In the genomic region with DNA sequence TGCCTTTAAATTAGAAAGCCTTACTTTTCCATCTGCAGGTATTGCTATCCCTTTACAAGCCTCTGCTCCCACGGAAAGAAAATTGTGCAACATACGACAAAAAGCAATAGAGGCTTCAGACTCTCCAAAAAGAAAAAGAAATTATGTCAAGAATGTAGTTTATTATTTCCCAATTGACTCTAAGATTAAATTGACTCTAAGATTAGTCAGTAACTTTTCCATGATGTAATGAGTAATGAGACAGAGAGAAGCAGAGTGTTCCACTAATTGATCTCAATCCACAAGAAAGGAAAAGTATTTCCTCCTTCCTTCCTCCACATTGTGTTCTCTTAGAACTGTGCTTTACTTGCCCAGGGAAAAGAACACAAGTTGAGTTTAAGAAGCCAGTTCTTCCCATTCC, we compare ENCODE assay signal across 16 cellular contexts.
DNase-seq lines count a peak whose midpoint lies in the region; ATAC-seq and TF ChIP-seq lines count a peak whose summit lies in the region.
"Had no signal": no experiment of that assay in that cellular context is flagged by ENCODE, and none has a peak within 500 bp of the region (broad histone marks: within the 10 kb centered on the region; RNA-seq: fewer than 3 reads in every experiment).

No MANE protein-coding gene starts in this region.

- CTCF ChIA-PET in IMR-90 (lab: Yijun Ruan, JAX), result no interaction called here

- no peak overlapping the region for H3K4ac ChIP-seq in IMR-90 (ENCODE audit: low read depth, low read length)

- H3K4me1 ChIP-seq in IMR-90 (ENCODE audit: control insufficient read depth, insufficient read depth, low read length), result no peaks in the 10 kb centered on the region

- intact Hi-C loops in IMR-90 (cut with micrococcal nuclease), result no loop called here

- H3K36me3 ChIP-seq in IMR-90 (ENCODE audit: control insufficient read depth, insufficient read depth, low read length), result no peaks in the 10 kb centered on the region

- no peak overlapping the region for H3K27ac ChIP-seq in IMR-90 (ENCODE audit: insufficient read depth, low read length)

- H2BK5ac ChIP-seq in IMR-90 (ENCODE audit: low read depth, low read length, poor library complexity, severe bottlenecking), result no peak overlapping the region

- H3K14ac ChIP-seq in IMR-90 (replicated peaks; ENCODE audit: low read depth, low read length), result no peak overlapping the region

- in situ Hi-C loops in IMR-90 (cut with MboI; ENCODE audit: low sequenced_read_pairs) (no loop called here), GM13976 (cut with MboI; ENCODE audit: low sequenced_read_pairs, unreplicated experiment) (no loop called here)

- H3K18ac ChIP-seq in IMR-90 (ENCODE audit: low read depth, low read length), result no peak overlapping the region

- H3K79me1 ChIP-seq in IMR-90 (ENCODE audit: low read depth in 1 of 2, low read length in 2 of 2), result no peaks in the 10 kb centered on the region

- no peak for TF ChIP-seq POLR2A in IMR-90 (IDR thresholded peaks at IDR 0.05; ENCODE audit: low read depth, low read length)

- no peaks in the 10 kb centered on the region for H4K20me1 ChIP-seq in IMR-90 (ENCODE audit: insufficient read depth, low read length)

- H3K9me3 ChIP-seq in IMR-90 (ENCODE audit: control insufficient read depth, insufficient read depth, low read length), result no peaks in the 10 kb centered on the region

- DNase-seq in IMR-90 (no peak), dermis blood vessel endothelial cell (peak; percentile 71), glomerular endothelial cell (ENCODE audit: extremely low read depth, low read depth, low spot score) (peak; percentile 58), retinal pigment epithelial cell (ENCODE audit: low read depth) (peak; percentile 36), KG1 (lab: John Stamatoyannopoulos, UW) (no peak), GM13976 (ENCODE audit: low spot score) (no peak)
- DNase-seq: ACHN; CD4-positive, alpha-beta T cell; DND-41; GDM1; NCI-H1930; NCI-H2171 treated with DMSO at 0.1 percent for 48 hours; NCI-H510A had no signal

- TF ChIP-seq RAD21 in IMR-90 (IDR thresholded peaks at IDR 0.05; ENCODE audit: low read length), result no peak

- POLR2A ChIA-PET in IMR-90 (lab: Charles Lee; ENCODE audit: unreplicated experiment), result no interaction called here

- H4K8ac ChIP-seq in IMR-90 (ENCODE audit: low read depth in 2 of 2, low read length in 2 of 2), result no peak overlapping the region

- no peak overlapping the region for H4K5ac ChIP-seq in IMR-90 (ENCODE audit: low read depth, low read length)

- H2BK15ac ChIP-seq in IMR-90 (ENCODE audit: low read depth, low read length), result no peak overlapping the region

- H3K56ac ChIP-seq in IMR-90 (ENCODE audit: extremely low read depth, insufficient read depth, low read length), result no peak overlapping the region

- no peak overlapping the region for H2AK5ac ChIP-seq in IMR-90 (ENCODE audit: low read depth, low read length)

- no peak for TF ChIP-seq CTCF in IMR-90 (conservative IDR thresholded peaks at IDR 0.05; ENCODE audit: low read depth, low read length)
- TF ChIP-seq CTCF in retinal pigment epithelial cell (conservative IDR thresholded peaks at IDR 0.05; ENCODE audit: low read depth, low read length), result no peak
- no peak for TF ChIP-seq CTCF in GM13976 (IDR thresholded peaks at IDR 0.05; ENCODE audit: borderline replicate concordance, control extremely low read depth, extremely low read depth, insufficient read depth, missing control alignments)

- WGBS in IMR-90 (ENCODE audit: extremely low coverage in 2 of 2, insufficient read length in 1 of 2), 2 experiments, result no CpG with 5 or more reads among the region's 2 CpGs

- H3K9me1 ChIP-seq in IMR-90 (ENCODE audit: insufficient read depth, low read length), result no peaks in the 10 kb centered on the region

- BruUV-seq in IMR-90 (replicated peaks; lab: Mats Ljungman, UMichigan), result no TSS peak

- dilution Hi-C loops in IMR-90 (cut with HindIII; ENCODE audit: low sequenced_read_pairs, unreplicated experiment), result no loop called here

- H3K4me2 ChIP-seq in IMR-90 (ENCODE audit: low read depth, low read length), result no peak overlapping the region

- no peak overlapping the region for H2AFZ ChIP-seq in IMR-90 (replicated peaks; ENCODE audit: low read length, poor library complexity)

- no peak overlapping the region for H2BK20ac ChIP-seq in IMR-90 (ENCODE audit: low read depth, low read length)

- no peak overlapping the region for H3K23ac ChIP-seq in IMR-90 (ENCODE audit: low read depth, low read length)

- no peaks in the 10 kb centered on the region for H3K27me3 ChIP-seq in IMR-90 (ENCODE audit: control insufficient read depth, insufficient read depth, low read length)

- H4K91ac ChIP-seq in IMR-90 (ENCODE audit: insufficient read depth, low read depth, low read length), result no peak overlapping the region

- H3K9ac ChIP-seq in IMR-90 (ENCODE audit: low read depth, low read length), result no peak overlapping the region

- H2AK9ac ChIP-seq in IMR-90 (replicated peaks; ENCODE audit: low read depth, low read length, poor library complexity), result no peak overlapping the region

- ATAC-seq in IMR-90 (ENCODE audit: low read depth) (no peak), HG03045 (IDR thresholded peaks at IDR 0.05; ENCODE audit: unreplicated experiment) (no peak), GM21737 (IDR thresholded peaks at IDR 0.05; ENCODE audit: unreplicated experiment) (no peak)
- ATAC-seq: HCT116 had no signal

- H3K4me3 ChIP-seq in IMR-90 (ENCODE audit: insufficient read depth, low read depth, low read length) (no peak overlapping the region), retinal pigment epithelial cell (ENCODE audit: low read length) (no peak overlapping the region)

- H2BK120ac ChIP-seq in IMR-90 (ENCODE audit: low read depth, low read length), result no peak overlapping the region

TF ChIP-seq in IMR-90, 13 proteins besides CTCF, POLR2A, EP300 and RAD21:
- 0 out of 2 replicates have a peak, but pooled peaks have one; percentile 11 for TF ChIP-seq CEBPB (IDR thresholded peaks at IDR 0.05; ENCODE audit: low read depth, low read length)
- TF ChIP-seq, protein P1, sequence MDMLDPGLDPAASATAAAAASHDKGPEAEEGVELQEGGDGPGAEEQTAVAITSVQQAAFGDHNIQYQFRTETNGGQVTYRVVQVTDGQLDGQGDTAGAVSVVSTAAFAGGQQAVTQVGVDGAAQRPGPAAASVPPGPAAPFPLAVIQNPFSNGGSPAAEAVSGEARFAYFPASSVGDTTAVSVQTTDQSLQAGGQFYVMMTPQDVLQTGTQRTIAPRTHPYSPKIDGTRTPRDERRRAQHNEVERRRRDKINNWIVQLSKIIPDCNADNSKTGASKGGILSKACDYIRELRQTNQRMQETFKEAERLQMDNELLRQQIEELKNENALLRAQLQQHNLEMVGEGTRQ (IDR thresholded peaks at IDR 0.05; ENCODE audit: low read depth, low read length), result no peak
- TF ChIP-seq MAZ (IDR thresholded peaks at IDR 0.05; ENCODE audit: borderline replicate concordance, low read depth, low read length), result no peak
- TF ChIP-seq NFE2L2 (IDR thresholded peaks at IDR 0.05; ENCODE audit: low read depth, low read length), result no peak

Comparison
In these comparisons a context has a peak if more than half of its experiments do, and no peak if none do; other contexts are left out.
1. DNase-seq: peak in dermis blood vessel endothelial cell (single experiment), glomerular endothelial cell (single experiment) and retinal pigment epithelial cell (single experiment); none in IMR-90 (single experiment), KG1 (single experiment) and GM13976 (single experiment).